In the genomic region with DNA sequence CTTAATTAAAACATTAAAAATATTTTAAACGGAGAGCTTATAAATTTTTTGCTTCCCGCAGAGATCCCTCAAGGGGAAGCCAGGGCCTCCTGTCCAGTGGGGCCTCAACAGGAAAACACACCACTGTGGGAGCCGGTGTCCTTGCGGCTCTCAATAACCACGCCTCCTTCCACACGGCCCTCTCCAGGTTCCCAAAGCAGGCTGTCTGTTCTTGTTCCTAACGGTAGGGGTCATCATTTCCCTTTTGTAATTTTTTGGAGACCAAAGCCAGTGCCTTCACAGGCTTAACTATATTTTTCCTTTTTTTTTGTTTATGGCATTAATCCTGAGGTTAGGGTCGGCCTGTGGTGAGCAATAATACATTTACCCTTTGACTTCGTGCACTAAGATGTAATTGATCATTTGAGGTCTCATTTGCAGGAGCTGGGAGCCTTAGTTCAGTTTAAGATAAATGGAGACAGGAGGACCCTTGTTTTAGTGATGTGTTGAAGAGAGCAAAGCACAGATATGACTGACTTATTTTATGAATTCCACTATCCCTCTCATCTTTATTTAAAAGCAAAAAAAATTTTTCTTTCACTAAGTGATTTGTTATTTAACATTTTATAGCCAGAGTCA, we compare ENCODE assay signal across 8 cellular contexts.
DNase-seq lines count a peak whose midpoint lies in the region; ATAC-seq and TF ChIP-seq lines count a peak whose summit lies in the region.

No MANE protein-coding gene starts in this region.

- no peaks in the 10 kb centered on the region for H3K36me3 Mint-ChIP-seq in activated T-cell treated with anti-CD3 and anti-CD28 coated beads, Interleukin-2, amount 50 U/mL, for 72 hours (ENCODE audit: insufficient read depth in 2 of 2)
- H3K36me3 Mint-ChIP-seq in progenitor cell of endocrine pancreas (ENCODE audit: insufficient read depth), result no peaks in the 10 kb centered on the region

- in situ Hi-C loops in Caki2 (cut with HindIII; ENCODE audit: low pct_unique_long_range_greater_than_20kb, low sequenced_read_pairs), result no loop called here

- no peaks in the 10 kb centered on the region for H3K4me1 Mint-ChIP-seq in activated T-cell treated with anti-CD3 and anti-CD28 coated beads, Interleukin-2, amount 50 U/mL, for 72 hours (ENCODE audit: low read depth)
- H3K4me1 Mint-ChIP-seq in progenitor cell of endocrine pancreas (ENCODE audit: low read depth), result no peaks in the 10 kb centered on the region

- DNase-seq in Caki2 (ENCODE audit: low read depth) (peak; percentile 47), GM19240 (ENCODE audit: insufficient read length, low spot score) (peak; percentile 53), NCI-H510A (lab: John Stamatoyannopoulos, UW) (peak; percentile 75), globus pallidus (ENCODE audit: low spot score) (peak; percentile 41), progenitor cell of endocrine pancreas (ENCODE audit: low spot score, unreplicated experiment) (peak; percentile 29), lower leg skin (ENCODE audit: low spot score in 2 of 2) (no peak)
- DNase-seq in activated T-cell treated with anti-CD3 and anti-CD28 coated beads, Interleukin-2, amount 50 U/mL, for 72 hours, result peak; percentile 33 to 36

- no peak overlapping the region for H3K27ac Mint-ChIP-seq in activated T-cell treated with anti-CD3 and anti-CD28 coated beads, Interleukin-2, amount 50 U/mL, for 72 hours
- H3K27ac Mint-ChIP-seq in progenitor cell of endocrine pancreas, result no peak overlapping the region

- H3K4me3 Mint-ChIP-seq in activated T-cell treated with anti-CD3 and anti-CD28 coated beads, Interleukin-2, amount 50 U/mL, for 72 hours, result no peak overlapping the region
- no peak overlapping the region for H3K4me3 Mint-ChIP-seq in progenitor cell of endocrine pancreas (ENCODE audit: low read depth)

- 0 to 3% methylated on average over 9 of the region's 9 CpGs for WGBS in lower leg skin, 2 donors

- TF ChIP-seq POLR2A in lower leg skin (IDR thresholded peaks at IDR 0.05), result no peak

- no peak overlapping the region for H3K4me3 ChIP-seq in lower leg skin (ENCODE audit: low read depth, poor library complexity, severe bottlenecking)

- no peaks in the 10 kb centered on the region for H3K9me3 Mint-ChIP-seq in activated T-cell treated with anti-CD3 and anti-CD28 coated beads, Interleukin-2, amount 50 U/mL, for 72 hours
- H3K9me3 Mint-ChIP-seq in progenitor cell of endocrine pancreas (ENCODE audit: low read depth), result no peaks in the 10 kb centered on the region

- ATAC-seq in HG03460 (IDR thresholded peaks at IDR 0.05; ENCODE audit: unreplicated experiment), result peak; percentile 74
- peak in 1 of 2 donors; percentile 55 for ATAC-seq in activated T-cell treated with anti-CD3 and anti-CD28 coated beads, Interleukin-2, amount 50 U/mL, for 72 hours (replicated peaks in 1 of 2)

- TF ChIP-seq CTCF in progenitor cell of endocrine pancreas (IDR thresholded peaks at IDR 0.05; ENCODE audit: unreplicated experiment) (peak; percentile 84), lower leg skin (IDR thresholded peaks at IDR 0.05) (no peak)

- peaks cover 19% of the 10 kb centered on the region for H3K27me3 Mint-ChIP-seq in activated T-cell treated with anti-CD3 and anti-CD28 coated beads, Interleukin-2, amount 50 U/mL, for 72 hours (ENCODE audit: low read depth)
- H3K27me3 Mint-ChIP-seq in progenitor cell of endocrine pancreas, result peaks cover 41% of the 10 kb centered on the region

- intact Hi-C loops in lower leg skin (cut with DNase I; ENCODE audit: low total_unique reads), result no loop called here

Comparison
In these comparisons a context has a peak if more than half of its experiments do, and no peak if none do; other contexts are left out.
1. DNase-seq: peak in Caki2 (single experiment), GM19240 (single experiment), NCI-H510A (single experiment), activated T-cell treated with anti-CD3 and anti-CD28 coated beads, Interleukin-2, amount 50 U/mL, for 72 hours (2 of 2), globus pallidus (single experiment) and progenitor cell of endocrine pancreas (single experiment); none in lower leg skin (0 of 2).